ENCODE assay signal across 33 cellular contexts in the genomic region with DNA sequence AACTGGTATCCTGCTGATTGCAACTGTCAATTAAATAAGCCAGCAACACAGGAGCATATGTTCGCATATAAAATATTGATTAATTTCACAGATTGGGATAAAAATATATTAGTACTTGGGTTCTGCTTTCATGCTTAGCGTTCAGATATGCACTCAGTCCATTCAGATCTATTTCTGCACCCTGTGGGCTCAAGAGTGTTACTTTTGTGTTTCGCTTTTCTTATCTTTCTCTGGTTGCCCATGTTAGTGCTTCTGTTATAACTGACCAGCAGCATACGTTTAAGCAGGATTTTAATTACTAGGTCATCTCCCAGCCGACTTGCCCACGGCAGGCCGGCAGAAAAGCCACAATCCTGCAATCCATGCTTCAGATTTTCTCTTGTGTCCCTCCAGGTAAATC.
DNase-seq lines count a peak whose midpoint lies in the region; ATAC-seq and TF ChIP-seq lines count a peak whose summit lies in the region.
"Had no signal": no experiment of that assay in that cellular context is flagged by ENCODE, and none has a peak within 500 bp of the region (broad histone marks: within the 10 kb centered on the region; RNA-seq: fewer than 3 reads in every experiment).

No MANE protein-coding gene starts in this region.

- peak overlapping the region in 1 of 11 experiments; percentile 79; a peak in 1 of 22 replicates for H3K9ac ChIP-seq in BLaER1 treated with 17β-estradiol and CSF1 and Interleukin-3, amounts not matched to agents 10 nM and 100 nM

- peaks cover 0 to 98% (median 75%) of the 10 kb centered on the region in 11 experiments; a peak in 16 of 22 replicates for H3K36me3 ChIP-seq in BLaER1 treated with 17β-estradiol and CSF1 and Interleukin-3, amounts not matched to agents 10 nM and 100 nM
- H3K36me3 ChIP-seq: colonic mucosa, heart left ventricle, ovary, Peyer's patch had no signal

- H3K4me1 Mint-ChIP-seq in endothelial cell (ENCODE audit: unreplicated experiment), result peaks cover 44% of the 10 kb centered on the region
- peaks cover 37% of the 10 kb centered on the region for H3K4me1 Mint-ChIP-seq in activated T-cell treated with anti-CD3 and anti-CD28 coated beads, Interleukin-2, amount 50 U/mL, for 24 hours (ENCODE audit: low read depth)
- peaks cover 25% of the 10 kb centered on the region for H3K4me1 Mint-ChIP-seq in activated CD4-positive, alpha-beta T cell treated with anti-CD3 and anti-CD28 coated beads for 36 hours

- DNase-seq in endothelial cell (ENCODE audit: low spot score), result no peak
- DNase-seq in activated T-cell treated with anti-CD3 and anti-CD28 coated beads, Interleukin-2, amount 50 U/mL, for 24 hours, result no peak
- DNase-seq in activated CD4-positive, alpha-beta T cell treated with anti-CD3 and anti-CD28 coated beads for 36 hours, result no peak
- DNase-seq in GOT3 (lab: John Stamatoyannopoulos, UW), result no peak
- DNase-seq: activated CD4-positive, alpha-beta T cell treated with anti-CD3 and anti-CD28 coated beads, Interleukin-2, amount 50 U/mL, for 48 hours; amygdala; colonic mucosa; DMS153; effector memory CD4-positive, alpha-beta T cell; erythroblast; HCEC 1CT; heart left ventricle; mucosa of descending colon; NCI-H1048; NCI-H187; NCI-H524 treated with DMSO at 0.1 percent for 48 hours; nephron progenitor cell; ovary; Peyer's patch; SHP77 treated with DMSO at 0.1 percent for 48 hours; small intestine; stimulated activated CD4-positive, alpha-beta T cell treated with anti-CD3 and anti-CD28 coated beads, Interleukin-2, amount 100 ng/mL, for 24 hours; substantia nigra; SW 1271; T1000 had no signal

- intact Hi-C loops in activated CD4-positive, alpha-beta T cell treated with anti-CD3 and anti-CD28 coated beads for 36 hours (cut with DNase I, micrococcal nuclease), result no loop called here

- peak overlapping the region; percentile 74 for H3K27ac Mint-ChIP-seq in endothelial cell (ENCODE audit: unreplicated experiment)
- no peak overlapping the region for H3K27ac Mint-ChIP-seq in activated T-cell treated with anti-CD3 and anti-CD28 coated beads, Interleukin-2, amount 50 U/mL, for 24 hours
- H3K27ac Mint-ChIP-seq in activated CD4-positive, alpha-beta T cell treated with anti-CD3 and anti-CD28 coated beads for 36 hours, result no peak overlapping the region
- H3K27ac Mint-ChIP-seq: activated naive CD4-positive, alpha-beta T cell treated with anti-CD3 and anti-CD28 coated beads, Interleukin-2, amount 50 U/mL, for 24 hours; activated T-helper 17 cell treated with anti-CD3 and anti-CD28 coated beads, Interleukin-2, amount 50 U/mL, for 72 hours; nephron progenitor cell; type B pancreatic cell had no signal

- peak; percentile 66 for ATAC-seq in GM19035 (IDR thresholded peaks at IDR 0.05; ENCODE audit: unreplicated experiment)
- peak; percentile 79 for ATAC-seq in HG03066 (IDR thresholded peaks at IDR 0.05; ENCODE audit: low read depth, unreplicated experiment)
- ATAC-seq in GM19455 (IDR thresholded peaks at IDR 0.05; ENCODE audit: unreplicated experiment), result no peak
- ATAC-seq in activated CD4-positive, alpha-beta T cell treated with anti-CD3 and anti-CD28 coated beads for 36 hours, result no peak
- ATAC-seq: activated T-helper 17 cell treated with anti-CD3 and anti-CD28 coated beads, Interleukin-2, amount 50 U/mL, for 72 hours; heart left ventricle; mucosa of descending colon had no signal

- TF ChIP-seq CTCF in endothelial cell (IDR thresholded peaks at IDR 0.05; ENCODE audit: unreplicated experiment), result no peak

- H3K27ac ChIP-seq in BLaER1 treated with 17β-estradiol and CSF1 and Interleukin-3, amounts not matched to agents 10 nM and 100 nM, result peak overlapping the region in 8 of 11 experiments; percentile 5 to 89 (median 81); a peak in 13 of 22 replicates
- H3K27ac ChIP-seq: colonic mucosa, ovary, Peyer's patch had no signal

- H4K20me1 ChIP-seq in BLaER1 treated with 17β-estradiol and CSF1 and Interleukin-3, amounts not matched to agents 10 nM and 100 nM, result peaks cover 0 to 90% (median 0%) of the 10 kb centered on the region in 11 experiments; a peak in 3 of 22 replicates

- peak overlapping the region in 5 of 11 experiments; percentile 72 to 82 (median 79); a peak in 10 of 22 replicates for H3K4me2 ChIP-seq in BLaER1 treated with 17β-estradiol and CSF1 and Interleukin-3, amounts not matched to agents 10 nM and 100 nM

- H3K4me3 Mint-ChIP-seq in endothelial cell (ENCODE audit: unreplicated experiment), result no peak overlapping the region
- H3K4me3 Mint-ChIP-seq in activated T-cell treated with anti-CD3 and anti-CD28 coated beads, Interleukin-2, amount 50 U/mL, for 24 hours, result no peak overlapping the region
- no peak overlapping the region for H3K4me3 Mint-ChIP-seq in activated CD4-positive, alpha-beta T cell treated with anti-CD3 and anti-CD28 coated beads for 36 hours
- H3K4me3 Mint-ChIP-seq: activated naive CD4-positive, alpha-beta T cell treated with anti-CD3 and anti-CD28 coated beads, Interleukin-2, amount 50 U/mL, for 24 hours; activated T-helper 17 cell treated with anti-CD3 and anti-CD28 coated beads, Interleukin-2, amount 50 U/mL, for 72 hours; type B pancreatic cell had no signal

- no peaks in the 10 kb centered on the region for H3K27me3 ChIP-seq in BLaER1 treated with 17β-estradiol and CSF1 and Interleukin-3, amounts not matched to agents 10 nM and 100 nM
- H3K27me3 ChIP-seq: colonic mucosa, heart left ventricle, ovary, Peyer's patch had no signal

- CTCF ChIA-PET in activated CD4-positive, alpha-beta T cell treated with anti-CD3 and anti-CD28 coated beads for 36 hours (lab: Charles Lee), result no interaction called here

- peaks cover 1% of the 10 kb centered on the region for H3K27me3 Mint-ChIP-seq in endothelial cell (ENCODE audit: unreplicated experiment)
- peaks cover 2% of the 10 kb centered on the region for H3K27me3 Mint-ChIP-seq in activated T-cell treated with anti-CD3 and anti-CD28 coated beads, Interleukin-2, amount 50 U/mL, for 24 hours
- peaks cover 2% of the 10 kb centered on the region for H3K27me3 Mint-ChIP-seq in activated CD4-positive, alpha-beta T cell treated with anti-CD3 and anti-CD28 coated beads for 36 hours
- H3K27me3 Mint-ChIP-seq: activated naive CD4-positive, alpha-beta T cell treated with anti-CD3 and anti-CD28 coated beads, Interleukin-2, amount 50 U/mL, for 24 hours had no signal

- H3K4me1 ChIP-seq in BLaER1 treated with 17β-estradiol and CSF1 and Interleukin-3, amounts not matched to agents 10 nM and 100 nM, result peaks cover 48 to 100% (median 94%) of the 10 kb centered on the region in 10 experiments
- H3K4me1 ChIP-seq: colonic mucosa had no signal

- no peak overlapping the region for H3K4me3 ChIP-seq in BLaER1 treated with 17β-estradiol and CSF1 and Interleukin-3, amounts not matched to agents 10 nM and 100 nM
- H3K4me3 ChIP-seq: colonic mucosa, heart left ventricle, lung, mucosa of descending colon, ovary, Peyer's patch had no signal

- H3K9me3 ChIP-seq in BLaER1 treated with 17β-estradiol and CSF1 and Interleukin-3, amounts not matched to agents 10 nM and 100 nM (replicated peaks in 1 of 11), result no peaks in the 10 kb centered on the region
- H3K9me3 ChIP-seq: colonic mucosa, heart left ventricle, mucosa of descending colon, ovary, Peyer's patch had no signal

- no peaks in the 10 kb centered on the region for H3K9me3 Mint-ChIP-seq in endothelial cell (ENCODE audit: unreplicated experiment)
- peaks cover 4% of the 10 kb centered on the region for H3K9me3 Mint-ChIP-seq in activated T-cell treated with anti-CD3 and anti-CD28 coated beads, Interleukin-2, amount 50 U/mL, for 24 hours
- no peaks in the 10 kb centered on the region for H3K9me3 Mint-ChIP-seq in activated CD4-positive, alpha-beta T cell treated with anti-CD3 and anti-CD28 coated beads for 36 hours (ENCODE audit: low read depth)
- H3K9me3 Mint-ChIP-seq: nephron progenitor cell, type B pancreatic cell had no signal

- POLR2A ChIA-PET in activated CD4-positive, alpha-beta T cell treated with anti-CD3 and anti-CD28 coated beads for 36 hours (lab: Charles Lee), result no interaction called here

- no peaks in the 10 kb centered on the region for H3K36me3 Mint-ChIP-seq in endothelial cell (ENCODE audit: low read depth, unreplicated experiment)
- no peaks in the 10 kb centered on the region for H3K36me3 Mint-ChIP-seq in activated T-cell treated with anti-CD3 and anti-CD28 coated beads, Interleukin-2, amount 50 U/mL, for 24 hours (ENCODE audit: low read depth)
- no peaks in the 10 kb centered on the region for H3K36me3 Mint-ChIP-seq in activated CD4-positive, alpha-beta T cell treated with anti-CD3 and anti-CD28 coated beads for 36 hours (ENCODE audit: low read depth)
- H3K36me3 Mint-ChIP-seq: type B pancreatic cell had no signal

Comparison
In these comparisons a context has a peak if more than half of its experiments do, and no peak if none do; other contexts are left out.
1. ATAC-seq: peak in GM19035 (single experiment) and HG03066 (single experiment); none in GM19455 (single experiment) and activated CD4-positive, alpha-beta T cell treated with anti-CD3 and anti-CD28 coated beads for 36 hours (single experiment).